Comparison of ENCODE assay signal across 23 cellular contexts in genomic region chr20:50335866-50336265, GRCh38.
"Had no signal": no experiment of that assay in that cellular context is flagged by ENCODE, and none has a peak within 500 bp of the region (broad histone marks: within the 10 kb centered on the region; RNA-seq: fewer than 3 reads in every experiment).

No MANE protein-coding gene starts in this region.

- DNase-seq: activated CD4-positive, alpha-beta T cell treated with anti-CD3 and anti-CD28 coated beads, Interleukin-2, amount 50 U/mL, for 48 hours; activated CD8-positive, alpha-beta memory T cell treated with anti-CD3 and anti-CD28 coated beads for 24 hours; activated CD8-positive, alpha-beta memory T cell treated with anti-CD3 and anti-CD28 coated beads, Interleukin-2, amount 50 U/mL, for 4 hours; activated naive CD4-positive, alpha-beta T cell; activated T-cell treated with anti-CD3 and anti-CD28 coated beads, Interleukin-2, amount 50 U/mL, for 24 hours; effector CD4-positive, alpha-beta T cell; gastrocnemius medialis; glutamatergic neuron; left lung; pancreas; stimulated activated CD4-positive, alpha-beta T cell treated with anti-CD3 and anti-CD28 coated beads, Interleukin-4, amount 100 ng/mL, for 4 hours; stimulated activated naive CD8-positive, alpha-beta T cell treated with anti-CD3 and anti-CD28 coated beads, Interleukin-15, amount 100 ng/mL, for 72 hours; substantia nigra; WERI-Rb-1 had no signal

- H3K4me3 Mint-ChIP-seq: activated T-cell treated with anti-CD3 and anti-CD28 coated beads, Interleukin-2, amount 50 U/mL, for 24 hours; stimulated activated memory B cell treated with anti-CD40 and anti-IgM and Interleukin-4, amounts not matched to agents 10 μg/mL and 1 μg/mL and 100 μg/mL, for 72 hours; stimulated activated naive CD8-positive, alpha-beta T cell treated with anti-CD3 and anti-CD28 coated beads, Interleukin-15, amount 100 ng/mL, for 72 hours had no signal

- H3K27me3 ChIP-seq: adrenal gland, body of pancreas, esophagus muscularis mucosa, gastrocnemius medialis, left lung, pancreas, sigmoid colon, tibial nerve had no signal

- ATAC-seq: activated naive CD4-positive, alpha-beta T cell treated with anti-CD3 and anti-CD28 coated beads, Interleukin-2, amount 50 U/mL, for 72 hours; stimulated activated memory B cell treated with anti-CD40 and anti-IgM and Interleukin-4, amounts not matched to agents 10 μg/mL and 1 μg/mL and 100 μg/mL, for 72 hours had no signal

- H3K36me3 Mint-ChIP-seq: activated naive CD4-positive, alpha-beta T cell treated with anti-CD3 and anti-CD28 coated beads, Interleukin-2, amount 50 U/mL, for 72 hours; stimulated activated memory B cell treated with anti-CD40 and anti-IgM and Interleukin-4, amounts not matched to agents 10 μg/mL and 1 μg/mL and 100 μg/mL, for 72 hours had no signal

- H3K36me3 ChIP-seq: adrenal gland, esophagus muscularis mucosa, gastrocnemius medialis, left lung, pancreas, prostate gland, sigmoid colon, tibial nerve, WERI-Rb-1 had no signal

- H3K27ac Mint-ChIP-seq: activated T-cell treated with anti-CD3 and anti-CD28 coated beads, Interleukin-2, amount 50 U/mL, for 24 hours; stimulated activated memory B cell treated with anti-CD40 and anti-IgM and Interleukin-4, amounts not matched to agents 10 μg/mL and 1 μg/mL and 100 μg/mL, for 72 hours; stimulated activated naive CD8-positive, alpha-beta T cell treated with anti-CD3 and anti-CD28 coated beads, Interleukin-15, amount 100 ng/mL, for 72 hours had no signal

- H3K4me3 ChIP-seq: adrenal gland, body of pancreas, esophagus muscularis mucosa, gastrocnemius medialis, left lung, pancreas, prostate gland, sigmoid colon, smooth muscle cell, tibial nerve had no signal

- H3K9me3 Mint-ChIP-seq: activated naive CD4-positive, alpha-beta T cell treated with anti-CD3 and anti-CD28 coated beads, Interleukin-2, amount 50 U/mL, for 72 hours; activated T-cell treated with anti-CD3 and anti-CD28 coated beads, Interleukin-2, amount 50 U/mL, for 24 hours; stimulated activated memory B cell treated with anti-CD40 and anti-IgM and Interleukin-4, amounts not matched to agents 10 μg/mL and 1 μg/mL and 100 μg/mL, for 72 hours; stimulated activated naive CD8-positive, alpha-beta T cell treated with anti-CD3 and anti-CD28 coated beads, Interleukin-15, amount 100 ng/mL, for 72 hours had no signal

- H3K9me3 ChIP-seq: adrenal gland, body of pancreas, esophagus muscularis mucosa, gastrocnemius medialis, left lung, pancreas, prostate gland, sigmoid colon, tibial nerve had no signal

- H3K27ac ChIP-seq: adrenal gland, body of pancreas, esophagus muscularis mucosa, gastrocnemius medialis, left lung, pancreas, prostate gland, sigmoid colon, WERI-Rb-1 had no signal

- H3K4me2 ChIP-seq: smooth muscle cell had no signal

- H3K4me1 ChIP-seq: prostate gland had no signal
